In genomic region chr4:7964890-7965662, GRCh38 we compare ENCODE assay signal across 9 cellular contexts. TPM values are rescaled to one million over a fixed set of nuclear protein-coding genes. Genes with fewer than 3 reads are reported as not detected.
DNase-seq lines count a peak whose midpoint lies in the region; ATAC-seq, FAIRE-seq and TF ChIP-seq lines count a peak whose summit lies in the region.
"Had no signal": no experiment of that assay in that cellular context is flagged by ENCODE, and none has a peak within 500 bp of the region (broad histone marks: within the 10 kb centered on the region; RNA-seq: fewer than 3 reads in every experiment).

No MANE protein-coding gene starts in this region.

- H3K27ac Mint-ChIP-seq in CD8-positive, alpha-beta T cell, result peak overlapping the region; percentile 82

- POLR2A ChIA-PET in CD8-positive, alpha-beta T cell (lab: Charles Lee), result interaction anchor here (1.0 kb wide), 1 partner anchor 119 kb away, joined by 3 read pairs; no protein-coding TSS in a partner anchor
- POLR2A ChIA-PET in endothelial cell of umbilical vein (lab: Charles Lee), result no interaction called here

- WGBS in pancreas, 2 donors, result 72 to 80% methylated on average over 23 of the region's 23 CpGs

- no peaks in the 10 kb centered on the region for H3K79me2 ChIP-seq in endothelial cell of umbilical vein (ENCODE audit: control insufficient read depth, insufficient read depth, low read length)

- peaks cover 36% of the 10 kb centered on the region for H3K4me1 Mint-ChIP-seq in CD8-positive, alpha-beta T cell (ENCODE audit: low read depth)

- CTCF ChIA-PET in CD8-positive, alpha-beta T cell (lab: Charles Lee), result interaction anchor here (0.6 kb wide), 1 partner anchor 899 kb away, joined by 4 read pairs; no protein-coding TSS in a partner anchor
- CTCF ChIA-PET in endothelial cell of umbilical vein (lab: Charles Lee), result interaction anchor here (1.1 to 1.2 kb wide), 2 partner anchors 19 to 161 kb away, joined by 3 to 4 read pairs; no protein-coding TSS in a partner anchor

- H3K9ac ChIP-seq in SK-N-MC (ENCODE audit: insufficient read length), result no peak overlapping the region
- H3K9ac ChIP-seq in endothelial cell of umbilical vein (replicated peaks; ENCODE audit: extremely low read depth, insufficient read depth, low read length), result no peak overlapping the region

- H3K36me3 Mint-ChIP-seq in CD8-positive, alpha-beta T cell, result peaks cover under 1% of the 10 kb centered on the region

- H3K27ac ChIP-seq in CD8-positive, alpha-beta T cell (ENCODE audit: low read depth, low read length), result peak overlapping the region; percentile 37
- H3K27ac ChIP-seq in SK-N-MC (no peak overlapping the region), endothelial cell of umbilical vein (ENCODE audit: insufficient read depth, low read depth, low read length) (no peak overlapping the region), pancreas (peak overlapping the region in 3 of 4 donors; percentile 42 to 73 (median 73))
- H3K27ac ChIP-seq: cardiac muscle cell had no signal

- DNase-seq in CD8-positive, alpha-beta T cell, result peak in 3 of 7 experiments; percentile 26 to 52 (median 48)
- DNase-seq in SK-N-MC (ENCODE audit: low read depth, low spot score) (no peak), endothelial cell of umbilical vein (ENCODE audit: low read depth, low spot score) (peak; percentile 35), pancreas (peak in 1 of 6 donors; percentile 50), SW480 (ENCODE audit: low spot score) (no peak), anterior cingulate cortex (lab: John Stamatoyannopoulos, UW) (no peak)

- peaks cover 44% of the 10 kb centered on the region for H3K4me1 ChIP-seq in CD8-positive, alpha-beta T cell (ENCODE audit: insufficient read depth, low read length)
- H3K4me1 ChIP-seq in endothelial cell of umbilical vein (ENCODE audit: control insufficient read depth, extremely low read depth, insufficient read depth, low read length) (peaks cover 41% of the 10 kb centered on the region), pancreas (no peaks in the 10 kb centered on the region)

- no peak for TF ChIP-seq POLR2A in endothelial cell of umbilical vein (IDR thresholded peaks at IDR 0.05; ENCODE audit: low read depth, low read length)

- intact Hi-C loops in CD8-positive, alpha-beta T cell (cut with DNase I, micrococcal nuclease), result no loop called here
- intact Hi-C loops in endothelial cell of umbilical vein (cut with micrococcal nuclease), result no loop called here
- intact Hi-C loops in pancreas (cut with DNase I), result no loop called here

- H3K9me3 Mint-ChIP-seq in CD8-positive, alpha-beta T cell, result no peaks in the 10 kb centered on the region

- ATAC-seq in CD8-positive, alpha-beta T cell, result peak; percentile 41
- ATAC-seq in pancreas (peak in 3 of 4 donors; percentile 51 to 57 (median 54)), HG03135 (IDR thresholded peaks at IDR 0.05; ENCODE audit: unreplicated experiment) (no peak), HG03342 (IDR thresholded peaks at IDR 0.05; ENCODE audit: unreplicated experiment) (no peak)

- TF ChIP-seq CTCF in CD8-positive, alpha-beta T cell (IDR thresholded peaks at IDR 0.05), result no peak
- TF ChIP-seq CTCF in endothelial cell of umbilical vein (IDR thresholded peaks at IDR 0.05; ENCODE audit: extremely low read depth in 1 of 2, insufficient read depth in 1 of 2, low read depth in 1 of 2, low read length in 2 of 2) (no peak), pancreas (IDR thresholded peaks at IDR 0.05) (no peak)

- no peak overlapping the region for H3K4me2 ChIP-seq in endothelial cell of umbilical vein (ENCODE audit: insufficient read depth, low read length)

- no peaks in the 10 kb centered on the region for H3K27me3 ChIP-seq in CD8-positive, alpha-beta T cell (ENCODE audit: insufficient read depth, low read length)
- H3K27me3 ChIP-seq in endothelial cell of umbilical vein (ENCODE audit: control insufficient read depth in 2 of 2, insufficient read depth in 2 of 2, low read length in 2 of 2), result no peaks in the 10 kb centered on the region
- H3K27me3 ChIP-seq in pancreas, result no peaks in the 10 kb centered on the region
- H3K27me3 ChIP-seq: cardiac muscle cell had no signal

- no peaks in the 10 kb centered on the region for H3K9me1 ChIP-seq in endothelial cell of umbilical vein (replicated peaks; ENCODE audit: control insufficient read depth, extremely low read depth, insufficient read depth, low read length)

- no peak overlapping the region for H3K4me3 Mint-ChIP-seq in CD8-positive, alpha-beta T cell

- BruUV-seq in endothelial cell of umbilical vein (replicated peaks; lab: Mats Ljungman, UMichigan), result no TSS peak

- peaks cover 2% of the 10 kb centered on the region for H3K27me3 Mint-ChIP-seq in CD8-positive, alpha-beta T cell (ENCODE audit: low read depth)

- FAIRE-seq in endothelial cell of umbilical vein (lab: Jason Lieb, UNC) (peak; percentile 35), pancreas (lab: Jason Lieb, UNC) (no peak)

- no peaks in the 10 kb centered on the region for H3K36me3 ChIP-seq in CD8-positive, alpha-beta T cell (ENCODE audit: insufficient read depth, low read length)
- H3K36me3 ChIP-seq in SK-N-MC (ENCODE audit: insufficient read depth, low read length) (no peaks in the 10 kb centered on the region), endothelial cell of umbilical vein (ENCODE audit: control insufficient read depth in 2 of 2, extremely low read depth in 1 of 2, insufficient read depth in 2 of 2, low read length in 2 of 2) (no peaks in the 10 kb centered on the region), pancreas (no peaks in the 10 kb centered on the region)
- H3K36me3 ChIP-seq: cardiac muscle cell had no signal

- H3K9me3 ChIP-seq in CD8-positive, alpha-beta T cell (ENCODE audit: low read length), result no peaks in the 10 kb centered on the region
- H3K9me3 ChIP-seq in SK-N-MC (ENCODE audit: low read depth, low read length) (no peaks in the 10 kb centered on the region), endothelial cell of umbilical vein (replicated peaks; ENCODE audit: control insufficient read depth, insufficient read depth, low read length) (no peaks in the 10 kb centered on the region), pancreas (no peaks in the 10 kb centered on the region)

- peak overlapping the region; percentile 53 for H2AFZ ChIP-seq in endothelial cell of umbilical vein (ENCODE audit: low read depth, low read length)

- no peaks in the 10 kb centered on the region for H4K20me1 ChIP-seq in endothelial cell of umbilical vein (replicated peaks; ENCODE audit: control insufficient read depth, extremely low read depth, insufficient read depth, low read length)

- H3K4me3 ChIP-seq in CD8-positive, alpha-beta T cell (ENCODE audit: low read depth, low read length), result no peak overlapping the region
- peak overlapping the region; percentile 0; the same call in 1 of the 2 replicates for H3K4me3 ChIP-seq in SK-N-MC
- no peak overlapping the region for H3K4me3 ChIP-seq in endothelial cell of umbilical vein (replicated peaks in 1 of 3; ENCODE audit: insufficient read depth in 1 of 3, low read depth in 1 of 3, low read length in 3 of 3)
- no peak overlapping the region for H3K4me3 ChIP-seq in pancreas
- H3K4me3 ChIP-seq: cardiac muscle cell had no signal

- dilution Hi-C loops in endothelial cell of umbilical vein (cut with MboI; ENCODE audit: extremely low pct_ligation_motif_present, low sequenced_read_pairs), result no loop called here

TF ChIP-seq in endothelial cell of umbilical vein, 7 proteins besides CTCF, POLR2A, EP300 and RAD21:
- TF ChIP-seq FOS (IDR thresholded peaks at IDR 0.05; ENCODE audit: borderline replicate concordance, insufficient read depth, low read length), result no peak
- no peak for TF ChIP-seq JUN (IDR thresholded peaks at IDR 0.05; ENCODE audit: borderline replicate concordance, insufficient read depth, insufficient read length, low read depth)
- TF ChIP-seq, protein P1, sequence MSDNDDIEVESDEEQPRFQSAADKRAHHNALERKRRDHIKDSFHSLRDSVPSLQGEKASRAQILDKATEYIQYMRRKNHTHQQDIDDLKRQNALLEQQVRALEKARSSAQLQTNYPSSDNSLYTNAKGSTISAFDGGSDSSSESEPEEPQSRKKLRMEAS (IDR thresholded peaks at IDR 0.05; ENCODE audit: insufficient read depth, insufficient read length), result no peak
- TF ChIP-seq EZH2 (IDR thresholded peaks at IDR 0.05; ENCODE audit: borderline replicate concordance, low read depth, low read length, severe bottlenecking), result no peak
- TF ChIP-seq POLR2AphosphoS5 (IDR thresholded peaks at IDR 0.05; ENCODE audit: insufficient read depth, low read depth, low read length), result no peak
- no peak for TF ChIP-seq MYC (IDR thresholded peaks at IDR 0.05; ENCODE audit: low read depth, low read length)
- no peak for TF ChIP-seq GATA2 (IDR thresholded peaks at IDR 0.05; ENCODE audit: insufficient read depth, insufficient read length, low read depth, low read length)
TF ChIP-seq in endothelial cell of umbilical vein: peak in this region for 0.

RNA-seq across cellular contexts. Expression of gene AFAP1, which starts 25.4 kb away (rescaled TPM):
- total RNA-seq in CD8-positive, alpha-beta T cell, result 10 to 100 TPM; 13.4 to 13.9 TPM
- 93.3 and 103 TPM in 2 replicates for total RNA-seq in endothelial cell of umbilical vein
- 28.9 and 32.3 TPM in 2 replicates for polyA plus RNA-seq in endothelial cell of umbilical vein
- 36.1 and 36.5 TPM in 2 replicates for polyA plus RNA-seq in endothelial cell of umbilical vein (2011; cell fraction: cytosol; rRNA removed)
- polyA plus RNA-seq in endothelial cell of umbilical vein (2011; cell fraction: nucleus; rRNA removed), result 101 and 102 TPM in 2 replicates
- polyA plus RNA-seq in endothelial cell of umbilical vein (2012), result 57.8 and 58.4 TPM in 2 replicates
- polyA minus RNA-seq in endothelial cell of umbilical vein, result 63.7 and 66.1 TPM in 2 replicates
- polyA minus RNA-seq in endothelial cell of umbilical vein (2011; cell fraction: cytosol; rRNA and poly(A)+ RNA removed), result 7.4 TPM
- polyA minus RNA-seq in endothelial cell of umbilical vein (2011; cell fraction: nucleus; rRNA and poly(A)+ RNA removed), result 108 and 116 TPM in 2 replicates
- 10 to 100 TPM in 2 of 6 donors, 1 to 10 TPM in 4; 4.7 to 15.9 (median 6.9) TPM for total RNA-seq in pancreas
- polyA plus RNA-seq in pancreas, result 1 to 10 TPM; 3.2 to 4.0 TPM

Comparison
In these comparisons a context has a peak if more than half of its experiments do, and no peak if none do; other contexts are left out.
1. ATAC-seq: peak in CD8-positive, alpha-beta T cell (single experiment) and pancreas (3 of 4); none in HG03135 (single experiment) and HG03342 (single experiment).
2. H3K27ac ChIP-seq: peak in CD8-positive, alpha-beta T cell (single experiment) and pancreas (3 of 4); none in SK-N-MC (single experiment) and endothelial cell of umbilical vein (single experiment).